Comparison of ENCODE assay signal across 8 cellular contexts in genomic region chr5:113606298-113607134, GRCh38.
DNase-seq lines count a peak whose midpoint lies in the region; ATAC-seq, FAIRE-seq and TF ChIP-seq lines count a peak whose summit lies in the region.

No MANE protein-coding gene starts in this region.

- no peak overlapping the region for H3K9ac ChIP-seq in BLaER1 treated with 17β-estradiol and CSF1 and Interleukin-3, amounts not matched to agents 10 nM and 100 nM
- H3K9ac ChIP-seq in H1 (replicated peaks in 1 of 4; ENCODE audit: extremely low read depth in 1 of 4, low read depth in 3 of 4, low read length in 3 of 4): peak overlapping the region in 1 of 4 experiments; percentile 37; a peak in 1 of 7 replicates

- H4K5ac ChIP-seq in H1 (ENCODE audit: insufficient read length, low read depth, low read length): no peak overlapping the region

- H3K4me2 ChIP-seq in BLaER1 treated with 17β-estradiol and CSF1 and Interleukin-3, amounts not matched to agents 10 nM and 100 nM: peak overlapping the region in 7 of 11 experiments; percentile 10 to 56 (median 41); a peak in 10 of 22 replicates
- H3K4me2 ChIP-seq in H1 (ENCODE audit: insufficient read depth in 1 of 2, low read depth in 2 of 2, low read length in 2 of 2): peak overlapping the region in 1 of 2 experiments; percentile 21; a peak in 1 of 4 replicates

- H2BK15ac ChIP-seq in H1 (ENCODE audit: low read length): no peak overlapping the region

- peak; percentile 97 for TF ChIP-seq RAD21 in H1 (IDR thresholded peaks at IDR 0.05 in 1 of 2, conservative IDR thresholded peaks at IDR 0.05 in 1 of 2; ENCODE audit: low read depth in 2 of 2, low read length in 2 of 2)

- H3K79me1 ChIP-seq in H1 (ENCODE audit: low read depth, low read length): no peaks in the 10 kb centered on the region

- POLR2A ChIA-PET in H1 (lab: Charles Lee; ENCODE audit: partially characterized antibody): interaction anchor here (1.1 kb wide), 1 partner anchor 1446 kb away, joined by 3 read pairs; no protein-coding TSS in a partner anchor

- no peak for TF ChIP-seq EP300 in H1 (IDR thresholded peaks at IDR 0.05; ENCODE audit: borderline replicate concordance in 1 of 2, low read depth in 2 of 2, low read length in 2 of 2)

- no peak overlapping the region for H2AK5ac ChIP-seq in H1 (ENCODE audit: low read depth, low read length)

- no peaks in the 10 kb centered on the region for H3K23me2 ChIP-seq in H1 (ENCODE audit: low read depth, low read length)

- ATAC-seq in GM18867 (IDR thresholded peaks at IDR 0.05; ENCODE audit: unreplicated experiment) (peak; percentile 86), HG03064 (IDR thresholded peaks at IDR 0.05; ENCODE audit: low read depth, unreplicated experiment) (peak; percentile 90), mucosa of descending colon (peak; percentile 67)

- no peak overlapping the region for H3K56ac ChIP-seq in H1 (replicated peaks; ENCODE audit: insufficient read length, low read depth, low read length)

- peak; percentile 49 to 86 (median 86) for TF ChIP-seq CTCF in H1 (IDR thresholded peaks at IDR 0.05; ENCODE audit: control extremely low read depth in 1 of 3, insufficient read depth in 1 of 3, low read depth in 1 of 3, low read length in 3 of 3)
- peak; percentile 11 for TF ChIP-seq CTCF in mucosa of descending colon (IDR thresholded peaks at IDR 0.05)

- peak overlapping the region; percentile 24; the same call in 1 of the 2 replicates for H3K18ac ChIP-seq in H1 (ENCODE audit: extremely low read depth, low read length)

- peak overlapping the region; percentile 90 for H2AFZ ChIP-seq in H1 (ENCODE audit: low read length)

- DNase-seq in NCI-H2171 (lab: John Stamatoyannopoulos, UW) (peak; percentile 25), H1 (ENCODE audit: low read depth in 1 of 2, low spot score in 2 of 2) (peak; percentile 23 to 73), mucosa of descending colon (peak in 1 of 3 donors; percentile 55), substantia nigra (lab: John Stamatoyannopoulos, UW) (peak in 32 of 49 donors; percentile 1 to 49 (median 20))
- peak; percentile 44 for DNase-seq in activated CD4-positive, alpha-beta T cell treated with anti-CD3 and anti-CD28 coated beads for 48 hours

- H3K27me3 ChIP-seq in BLaER1 treated with 17β-estradiol and CSF1 and Interleukin-3, amounts not matched to agents 10 nM and 100 nM: no peaks in the 10 kb centered on the region
- no peaks in the 10 kb centered on the region for H3K27me3 ChIP-seq in H1 (replicated peaks in 1 of 4; ENCODE audit: control insufficient read depth in 3 of 4, extremely low read depth in 1 of 4, insufficient read depth in 3 of 4, low read length in 3 of 4)

- peaks cover 6 to 20% (median 17%) of the 10 kb centered on the region in 10 experiments for H3K4me1 ChIP-seq in BLaER1 treated with 17β-estradiol and CSF1 and Interleukin-3, amounts not matched to agents 10 nM and 100 nM
- H3K4me1 ChIP-seq in H1 (replicated peaks in 1 of 4; ENCODE audit: control insufficient read depth in 3 of 4, insufficient read depth in 4 of 4, low read length in 3 of 4) (no peaks in the 10 kb centered on the region; a peak in 2 of 7 replicates), mucosa of descending colon (ENCODE audit: low read depth) (no peaks in the 10 kb centered on the region)

- WGBS in H1 (ENCODE audit: extremely low coverage in 1 of 2, insufficient coverage in 1 of 2, insufficient read length in 1 of 2, insufficient replicate concordance in 2 of 2, low coverage in 1 of 2, low lambda C conversion rate in 2 of 2, missing lambda C conversion rate in 1 of 2), 2 experiments: 49% methylated on average over 13 of the region's 13 CpGs; no CpG with 5 or more reads in 1 of the 2 experiments

- H2BK120ac ChIP-seq in H1 (replicated peaks; ENCODE audit: low read depth, low read length): no peak overlapping the region

- H3K27ac ChIP-seq in BLaER1 treated with 17β-estradiol and CSF1 and Interleukin-3, amounts not matched to agents 10 nM and 100 nM: no peak overlapping the region
- H3K27ac ChIP-seq in H1 (ENCODE audit: low read depth, low read length) (no peak overlapping the region), substantia nigra (ENCODE audit: low read depth, low read length, poor library complexity, severe bottlenecking) (no peak overlapping the region)

- H2BK5ac ChIP-seq in H1 (ENCODE audit: low read depth, low read length): no peak overlapping the region

- no peaks in the 10 kb centered on the region for H3K36me3 ChIP-seq in BLaER1 treated with 17β-estradiol and CSF1 and Interleukin-3, amounts not matched to agents 10 nM and 100 nM
- H3K36me3 ChIP-seq in H1 (ENCODE audit: control insufficient read depth in 2 of 4, insufficient read depth in 4 of 4, low read length in 3 of 4) (no peaks in the 10 kb centered on the region), mucosa of descending colon (ENCODE audit: low read depth) (no peaks in the 10 kb centered on the region)

- H4K91ac ChIP-seq in H1 (replicated peaks; ENCODE audit: insufficient read length, low read length): no peak overlapping the region

- CTCF ChIA-PET in H1 (lab: Charles Lee; ENCODE audit: partially characterized antibody): interaction anchor here (0.6 to 3.2 kb wide), 46 partner anchors 8 to 1431 kb away, joined by 3 to 19 read pairs (median 4); partner anchors contain the start of gene YTHDC2

- H3K23ac ChIP-seq in H1 (ENCODE audit: insufficient read length): no peak overlapping the region

- intact Hi-C loops in mucosa of descending colon (cut with DNase I, micrococcal nuclease): loop anchor here in 1 of 2 donors (10.0 kb wide), 2 partner anchors 232 to 612 kb away; no protein-coding TSS in a partner anchor

- no peak for TF ChIP-seq POLR2A in H1 (IDR thresholded peaks at IDR 0.05; ENCODE audit: control extremely low read depth in 1 of 2, low read depth in 2 of 2, low read length in 2 of 2)

- H3K4ac ChIP-seq in H1 (replicated peaks; ENCODE audit: insufficient read length, low read depth, low read length): no peak overlapping the region

- H3K79me2 ChIP-seq in H1 (ENCODE audit: control insufficient read depth in 1 of 2, insufficient read depth in 2 of 2, low read length in 2 of 2): no peaks in the 10 kb centered on the region

- peak; percentile 99 for FAIRE-seq in H1 (lab: Jason Lieb, UNC)

- H3K9me3 ChIP-seq in BLaER1 treated with 17β-estradiol and CSF1 and Interleukin-3, amounts not matched to agents 10 nM and 100 nM (replicated peaks in 1 of 11): peaks cover 9 to 15% (median 11%) of the 10 kb centered on the region in 11 experiments; a peak in 20 of 22 replicates
- H3K9me3 ChIP-seq in H1 (ENCODE audit: insufficient read depth in 2 of 2, low read depth in 1 of 2, low read length in 1 of 2) (peaks cover 7 to 10% of the 10 kb centered on the region in 2 experiments; a peak in 3 of 4 replicates), mucosa of descending colon (no peaks in the 10 kb centered on the region)

- no peak overlapping the region for H4K8ac ChIP-seq in H1 (ENCODE audit: extremely low read depth, insufficient read depth, low read length)

- no peak overlapping the region for H3K14ac ChIP-seq in H1 (ENCODE audit: insufficient read length)

- no peak overlapping the region for H2BK20ac ChIP-seq in H1 (ENCODE audit: low read length)

- H3K4me3 ChIP-seq in BLaER1 treated with 17β-estradiol and CSF1 and Interleukin-3, amounts not matched to agents 10 nM and 100 nM: no peak overlapping the region
- H3K4me3 ChIP-seq in H1 (ENCODE audit: extremely low read depth in 1 of 4, insufficient read depth in 2 of 4, low read depth in 3 of 4, low read length in 4 of 4) (no peak overlapping the region), mucosa of descending colon (no peak overlapping the region)

- no peaks in the 10 kb centered on the region for H4K20me1 ChIP-seq in BLaER1 treated with 17β-estradiol and CSF1 and Interleukin-3, amounts not matched to agents 10 nM and 100 nM
- H4K20me1 ChIP-seq in H1 (replicated peaks in 1 of 2; ENCODE audit: control insufficient read depth in 1 of 2, insufficient read depth in 2 of 2, low read length in 2 of 2): no peaks in the 10 kb centered on the region

- H2BK12ac ChIP-seq in H1 (ENCODE audit: low read depth, low read length): no peak overlapping the region

TF ChIP-seq in H1, 55 proteins besides CTCF, POLR2A, EP300 and RAD21:
- TF ChIP-seq SIX5 (IDR thresholded peaks at IDR 0.05; ENCODE audit: low read depth, low read length) (no peak), TEAD4 (IDR thresholded peaks at IDR 0.05; ENCODE audit: low read depth, low read length) (peak; percentile 47; the same call in 1 of the 2 replicates), YY1 (IDR thresholded peaks at IDR 0.05; ENCODE audit: low read depth, low read length) (peak; percentile 36; the same call in 1 of the 2 replicates), ATF2 (IDR thresholded peaks at IDR 0.05; ENCODE audit: low read length) (0 out of 2 replicates have a peak, but pooled peaks have one; percentile 50), MAX (IDR thresholded peaks at IDR 0.05) (peak; percentile 59; the same call in 1 of the 2 replicates)
